In genomic region chr1:70617728-70618127, GRCh38 we compare ENCODE assay signal across 21 cellular contexts.
"Had no signal": no experiment of that assay in that cellular context is flagged by ENCODE, and none has a peak within 500 bp of the region (broad histone marks: within the 10 kb centered on the region; RNA-seq: fewer than 3 reads in every experiment).

No MANE protein-coding gene starts in this region.

- H3K9me3 Mint-ChIP-seq: type B pancreatic cell had no signal

- H3K27me3 Mint-ChIP-seq: central memory CD8-positive, alpha-beta T cell had no signal

- ATAC-seq: activated T-cell treated with anti-CD3 and anti-CD28 coated beads, Interleukin-2, amount 50 U/mL, for 4 hours; esophagus mucosa; gastrocnemius medialis; naive thymus-derived CD4-positive, alpha-beta T cell; sciatic nerve had no signal

- H3K9me3 ChIP-seq: colonic mucosa, gastrocnemius medialis, ovary, testis had no signal

- H3K4me2 ChIP-seq: smooth muscle cell had no signal

- DNase-seq: activated CD4-positive, alpha-beta T cell treated with anti-CD3 and anti-CD28 coated beads, Interleukin-2, amount 50 U/mL, for 1 hour; activated CD4-positive, CD25-positive, alpha-beta regulatory T cell treated with anti-CD3 and anti-CD28 coated beads, Interleukin-2, amount 50 U/mL, for 72 hours; activated CD8-positive, alpha-beta memory T cell treated with anti-CD3 and anti-CD28 coated beads, Interleukin-2, amount 50 U/mL, for 4 hours; activated effector memory CD4-positive, alpha-beta T cell treated with anti-CD3 and anti-CD28 coated beads, Interleukin-2, amount 50 U/mL, for 16 hours; activated naive CD4-positive, alpha-beta T cell treated with anti-CD3 and anti-CD28 coated beads, Interleukin-2, amount 50 U/mL, for 16 hours; activated T-cell treated with anti-CD3 and anti-CD28 coated beads, Interleukin-2, amount 50 U/mL, for 4 hours; aorta; brain microvascular endothelial cell; colonic mucosa; gastrocnemius medialis; head of caudate nucleus; mesenchymal stem cell; naive thymus-derived CD4-positive, alpha-beta T cell; ovary; stimulated activated CD4-positive, alpha-beta T cell treated with anti-CD3 and anti-CD28 coated beads, Interleukin-4, amount 100 ng/mL, for 1 hour; testis had no signal

- H3K36me3 ChIP-seq: brain microvascular endothelial cell, colonic mucosa, gastrocnemius medialis, ovary had no signal

- H3K27ac ChIP-seq: brain microvascular endothelial cell, colonic mucosa, gastrocnemius medialis, ovary, testis had no signal

- H3K4me3 ChIP-seq: colonic mucosa, gastrocnemius medialis, ovary, smooth muscle cell, testis had no signal

- H3K36me3 Mint-ChIP-seq: type B pancreatic cell had no signal

- H3K27ac Mint-ChIP-seq: naive thymus-derived CD4-positive, alpha-beta T cell; type B pancreatic cell had no signal

- H3K4me3 Mint-ChIP-seq: activated T-cell treated with anti-CD3 and anti-CD28 coated beads, Interleukin-2, amount 50 U/mL, for 4 hours; central memory CD8-positive, alpha-beta T cell; naive thymus-derived CD4-positive, alpha-beta T cell; type B pancreatic cell had no signal

- H3K4me1 Mint-ChIP-seq: central memory CD8-positive, alpha-beta T cell; naive thymus-derived CD4-positive, alpha-beta T cell had no signal

- H3K4me1 ChIP-seq: colonic mucosa, gastrocnemius medialis, testis had no signal

- H3K27me3 ChIP-seq: brain microvascular endothelial cell, colonic mucosa, gastrocnemius medialis, ovary, testis had no signal
